In the genomic region with DNA sequence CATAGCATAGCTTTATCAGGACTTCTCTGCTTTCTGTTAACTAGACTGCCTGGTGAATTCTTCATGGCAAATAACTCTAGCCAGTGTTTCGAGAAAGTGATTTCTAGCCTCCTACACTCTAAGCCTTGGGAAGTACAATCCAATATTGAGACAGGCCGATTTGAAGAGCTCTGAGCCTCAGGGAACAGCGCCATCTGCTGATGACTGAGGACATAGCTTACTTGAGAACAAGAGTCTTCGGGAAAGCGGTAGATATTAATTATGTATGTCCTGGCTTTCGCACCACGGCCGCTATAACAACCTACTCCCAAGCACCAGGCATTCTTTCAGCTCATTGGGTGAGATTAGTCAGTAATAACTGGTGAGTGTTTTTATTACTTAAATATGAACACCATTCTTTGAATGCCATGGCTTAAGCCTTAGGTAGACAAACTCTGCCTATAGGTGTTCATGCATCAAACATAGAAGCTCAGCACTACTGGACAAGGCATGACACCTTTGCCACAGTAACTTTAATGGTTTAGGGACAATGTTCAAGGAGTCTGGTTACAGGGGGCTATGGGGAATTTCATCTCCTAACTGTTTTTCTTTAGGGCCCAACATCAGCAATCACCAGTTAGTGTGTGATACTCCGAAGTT, we compare ENCODE assay signal across 8 cellular contexts.
DNase-seq lines count a peak whose midpoint lies in the region; ATAC-seq and FAIRE-seq lines count a peak whose summit lies in the region.

No MANE protein-coding gene starts in this region.

- FAIRE-seq in RCC 7860 (lab: Jason Lieb, UNC): no peak

- ATAC-seq in GM21528 (IDR thresholded peaks at IDR 0.05; ENCODE audit: low FRiP score, unreplicated experiment): peak; percentile 78
- no peak for ATAC-seq in stimulated activated naive CD8-positive, alpha-beta T cell treated with anti-CD3 and anti-CD28 coated beads, Interleukin-15, Interleukin-2, amounts not matched to agents 100 U/mL and 50 U/mL, for 24 hours

- in situ Hi-C loops in G401 (cut with HindIII; ENCODE audit: low sequenced_read_pairs): no loop called here

- DNase-seq in G401 (ENCODE audit: low spot score) (peak; percentile 80), M059J (ENCODE audit: low read depth) (peak; percentile 66), RCC 7860 (ENCODE audit: low spot score) (peak; percentile 35), cerebellar cortex (ENCODE audit: low spot score) (peak; percentile 77), kidney tubule cell (ENCODE audit: low spot score) (peak; percentile 82), T-helper 9 cell (no peak)
- peak; percentile 36 for DNase-seq in stimulated activated naive CD8-positive, alpha-beta T cell treated with anti-CD3 and anti-CD28 coated beads, Interleukin-15, Interleukin-2, amounts not matched to agents 100 U/mL and 50 U/mL, for 24 hours
